In the genomic region with DNA sequence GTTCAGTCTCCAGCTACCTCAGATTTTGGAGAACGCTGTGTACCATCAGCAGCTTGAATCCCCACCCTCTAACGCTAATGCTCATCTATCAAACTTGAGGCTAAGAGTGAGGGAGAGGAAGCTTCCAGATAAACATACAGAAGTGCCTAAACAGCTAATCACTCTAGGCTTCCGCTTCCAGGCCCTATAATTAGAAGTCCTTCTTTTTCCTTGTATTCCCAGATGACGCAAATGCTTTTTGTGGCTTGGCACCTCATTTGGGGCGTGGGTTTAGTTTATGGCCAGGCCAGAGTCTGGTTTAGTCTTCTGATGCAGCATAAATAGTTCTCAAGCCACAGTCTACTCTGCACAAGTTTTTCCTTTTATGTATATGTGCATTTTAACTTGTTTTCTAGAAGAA, we compare ENCODE assay signal across 8 cellular contexts.
DNase-seq lines count a peak whose midpoint lies in the region; ATAC-seq, FAIRE-seq and TF ChIP-seq lines count a peak whose summit lies in the region.

No MANE protein-coding gene starts in this region.

- H3K4me1 ChIP-seq in liver (ENCODE audit: control insufficient read depth in 4 of 4, insufficient read depth in 4 of 4, low read length in 3 of 4) (no peaks in the 10 kb centered on the region), HepG2 (ENCODE audit: insufficient read depth, low read length) (no peaks in the 10 kb centered on the region), mesenchymal stem cell (ENCODE audit: control insufficient read depth, insufficient read depth, low read depth, low read length) (no peaks in the 10 kb centered on the region)
- no peaks in the 10 kb centered on the region for H3K4me1 ChIP-seq in CD4-positive, alpha-beta memory T cell (ENCODE audit: insufficient read depth, low read length)

- in situ Hi-C loops in HepG2 (cut with HindIII; ENCODE audit: extremely low pct_ligation_motif_present, low pct_unique_long_range_greater_than_20kb) = no loop called here

- no peak overlapping the region for H2BK15ac ChIP-seq in mesenchymal stem cell (ENCODE audit: low read depth, poor library complexity, severe bottlenecking)

- H3K4me2 ChIP-seq in HepG2 (ENCODE audit: low read depth, low read length) = no peak overlapping the region
- H3K4me2 ChIP-seq in mesenchymal stem cell (ENCODE audit: low read length, poor library complexity, severe bottlenecking) = no peak overlapping the region

- H2BK12ac ChIP-seq in mesenchymal stem cell (ENCODE audit: low read length in 2 of 2) = no peak overlapping the region

- H2BK120ac ChIP-seq in mesenchymal stem cell (ENCODE audit: low read depth, low read length) = no peak overlapping the region

- no peaks in the 10 kb centered on the region for H3K27me3 Mint-ChIP-seq in CD4-positive, alpha-beta memory T cell

- H2BK5ac ChIP-seq in mesenchymal stem cell (ENCODE audit: low read depth, low read length, poor library complexity, severe bottlenecking) = no peak overlapping the region

- FAIRE-seq in HepG2 (lab: Jason Lieb, UNC) = no peak

- no peak overlapping the region for H3K18ac ChIP-seq in mesenchymal stem cell (ENCODE audit: low read depth in 1 of 2, low read length in 2 of 2)

- no peak for TF ChIP-seq EP300 in HepG2 (IDR thresholded peaks at IDR 0.05; ENCODE audit: low read depth in 2 of 2, low read length in 2 of 2)
- TF ChIP-seq EP300 in HepG2 (CRISPR knock-in tag; IDR thresholded peaks at IDR 0.05; ENCODE audit: borderline replicate concordance) = no peak

- H3K4me1 Mint-ChIP-seq in CD4-positive, alpha-beta memory T cell = no peaks in the 10 kb centered on the region

- no peak overlapping the region for H3K4ac ChIP-seq in mesenchymal stem cell (ENCODE audit: low read depth in 1 of 2, low read length in 2 of 2)

- H3K27ac ChIP-seq in liver (ENCODE audit: low read depth in 1 of 2, low read length in 2 of 2) = no peak overlapping the region
- no peak overlapping the region for H3K27ac ChIP-seq in HepG2 (ENCODE audit: extremely low read length, insufficient read depth, low read length)
- H3K27ac ChIP-seq in mesenchymal stem cell (ENCODE audit: low read length, poor library complexity, severe bottlenecking) = no peak overlapping the region
- H3K27ac ChIP-seq in CD4-positive, alpha-beta memory T cell (ENCODE audit: low read depth, low read length) = no peak overlapping the region

- H3K14ac ChIP-seq in mesenchymal stem cell (ENCODE audit: low read length in 2 of 2) = no peak overlapping the region

- TF ChIP-seq CTCF in liver (IDR thresholded peaks at IDR 0.05; ENCODE audit: low read depth, low read length, missing input control) = no peak
- no peak for TF ChIP-seq CTCF in HepG2 (CRISPR knock-in tag; IDR thresholded peaks at IDR 0.05)

- no peak overlapping the region for H4K8ac ChIP-seq in mesenchymal stem cell (ENCODE audit: low read length)

- H2AK5ac ChIP-seq in mesenchymal stem cell (ENCODE audit: low read length, severe bottlenecking) = no peak overlapping the region

- no peaks in the 10 kb centered on the region for H3K79me2 ChIP-seq in HepG2 (ENCODE audit: insufficient read depth, low read length)

- intact Hi-C loops in HepG2 (cut with micrococcal nuclease; ENCODE audit: unreplicated experiment) = no loop called here
- intact Hi-C loops in CD4-positive, alpha-beta memory T cell (cut with micrococcal nuclease) = no loop called here

- H3K23ac ChIP-seq in mesenchymal stem cell (ENCODE audit: low read length in 2 of 2) = no peak overlapping the region

- TF ChIP-seq RAD21 in liver (IDR thresholded peaks at IDR 0.05) (peak in 1 of 2 donors; percentile 49), HepG2 (CRISPR knock-in tag; IDR thresholded peaks at IDR 0.05) (no peak)

- H3K27me3 ChIP-seq in liver (ENCODE audit: control insufficient read depth in 4 of 4, insufficient read depth in 4 of 4, low read length in 3 of 4) = no peaks in the 10 kb centered on the region
- no peaks in the 10 kb centered on the region for H3K27me3 ChIP-seq in HepG2 (ENCODE audit: control insufficient read depth in 1 of 2, insufficient read depth in 2 of 2, low read length in 2 of 2)
- H3K27me3 ChIP-seq in mesenchymal stem cell (ENCODE audit: control insufficient read depth in 1 of 2, insufficient read depth in 1 of 2, low read length in 2 of 2) = no peaks in the 10 kb centered on the region
- H3K27me3 ChIP-seq in CD4-positive, alpha-beta memory T cell (ENCODE audit: insufficient read depth, low read length) = no peaks in the 10 kb centered on the region

- H3K36me3 ChIP-seq in liver (ENCODE audit: control insufficient read depth in 4 of 4, insufficient read depth in 3 of 4, low read depth in 1 of 4, low read length in 3 of 4) (no peaks in the 10 kb centered on the region), HepG2 (replicated peaks in 1 of 2; ENCODE audit: control insufficient read depth in 1 of 2, insufficient read depth in 2 of 2, low read length in 2 of 2) (no peaks in the 10 kb centered on the region), mesenchymal stem cell (ENCODE audit: control insufficient read depth in 1 of 2, insufficient read depth in 2 of 2, low read depth in 1 of 2, low read length in 2 of 2) (no peaks in the 10 kb centered on the region)
- no peaks in the 10 kb centered on the region for H3K36me3 ChIP-seq in CD4-positive, alpha-beta memory T cell (ENCODE audit: insufficient read depth, low read length)

- ATAC-seq in HepG2 (no peak), HG03097 (IDR thresholded peaks at IDR 0.05; ENCODE audit: low FRiP score, unreplicated experiment) (no peak), HG03439 (IDR thresholded peaks at IDR 0.05; ENCODE audit: unreplicated experiment) (no peak)

- H3K4me3 ChIP-seq in liver (ENCODE audit: low read depth in 1 of 3, low read length in 3 of 3) = no peak overlapping the region
- no peak overlapping the region for H3K4me3 ChIP-seq in HepG2 (replicated peaks in 1 of 3; ENCODE audit: insufficient read depth in 1 of 3, low read depth in 2 of 3, low read length in 3 of 3)
- H3K4me3 ChIP-seq in mesenchymal stem cell (ENCODE audit: insufficient read depth in 1 of 2, low read depth in 1 of 2, low read length in 2 of 2) = no peak overlapping the region
- no peak overlapping the region for H3K4me3 ChIP-seq in CD4-positive, alpha-beta memory T cell (ENCODE audit: low read length in 2 of 2)

- H3K9me3 ChIP-seq in liver (ENCODE audit: control insufficient read depth in 4 of 4, low read length in 3 of 4) (no peaks in the 10 kb centered on the region), HepG2 (ENCODE audit: low read length) (no peaks in the 10 kb centered on the region), mesenchymal stem cell (ENCODE audit: control insufficient read depth, low read length) (no peaks in the 10 kb centered on the region)
- H3K9me3 ChIP-seq in CD4-positive, alpha-beta memory T cell (ENCODE audit: control insufficient read depth in 1 of 2, low read length in 2 of 2) = no peaks in the 10 kb centered on the region

- TF ChIP-seq POLR2A in HepG2 (IDR thresholded peaks at IDR 0.05; ENCODE audit: insufficient read depth in 1 of 2, low read depth in 2 of 2, low read length in 2 of 2) = no peak

- H3K79me1 ChIP-seq in mesenchymal stem cell (replicated peaks; ENCODE audit: low read length, poor library complexity, severe bottlenecking) = no peaks in the 10 kb centered on the region

- H3K9ac ChIP-seq in liver (ENCODE audit: low read depth in 1 of 2, low read length in 2 of 2) (no peak overlapping the region), HepG2 (ENCODE audit: insufficient read depth, low read depth, low read length) (no peak overlapping the region), mesenchymal stem cell (ENCODE audit: low read length) (peak overlapping the region; percentile 56)

- H4K91ac ChIP-seq in mesenchymal stem cell (ENCODE audit: low read length) = no peak overlapping the region

- peaks cover 0 to 7% of the 10 kb centered on the region in 2 donors for H3K36me3 Mint-ChIP-seq in CD4-positive, alpha-beta memory T cell

- H4K20me1 ChIP-seq in HepG2 (ENCODE audit: insufficient read depth, low read length) = no peaks in the 10 kb centered on the region

- BruUV-seq in HepG2 (replicated peaks; lab: Mats Ljungman, UMichigan) = no TSS peak

- H3K9me3 Mint-ChIP-seq in CD4-positive, alpha-beta memory T cell = no peaks in the 10 kb centered on the region

- H3K4me3 Mint-ChIP-seq in CD4-positive, alpha-beta memory T cell = no peak overlapping the region

- POLR2A ChIA-PET in HepG2 (lab: Yijun Ruan, JAX) = no interaction called here
- POLR2A ChIA-PET in CD4-positive, alpha-beta memory T cell (lab: Charles Lee; ENCODE audit: partially characterized antibody) = interaction anchor here (0.6 kb wide), 1 partner anchor 118 kb away, joined by 4 read pairs; no protein-coding TSS in a partner anchor

- WGBS in liver = 70% methylated on average over 5 of the region's 5 CpGs
- 77% methylated on average over 5 of the region's 5 CpGs for WGBS in HepG2 (ENCODE audit: low lambda C conversion rate)
- no CpG with 5 or more reads among the region's 5 CpGs for WGBS in mesenchymal stem cell

- H2AFZ ChIP-seq in HepG2 (ENCODE audit: low read length) (no peak overlapping the region), mesenchymal stem cell (ENCODE audit: low read depth, low read length) (no peak overlapping the region)

- DNase-seq in HepG2 (ENCODE audit: low spot score) (no peak), dedifferentiated amniotic fluid mesenchymal stem cell (ENCODE audit: extremely low spot score) (peak; percentile 76), mesenchymal stem cell (peak; percentile 99), retina (no peak)
- DNase-seq in CD4-positive, alpha-beta memory T cell = no peak

- no peak overlapping the region for H3K27ac Mint-ChIP-seq in CD4-positive, alpha-beta memory T cell

- CTCF ChIA-PET in HepG2 (lab: Yijun Ruan, JAX; ENCODE audit: low intra/inter-chr PET ratio, low total read pairs) = no interaction called here
- CTCF ChIA-PET in CD4-positive, alpha-beta memory T cell (lab: Charles Lee; ENCODE audit: partially characterized antibody) = no interaction called here

TF ChIP-seq in liver, 16 proteins besides CTCF, POLR2A, EP300 and RAD21 (continues in another document):
- TF ChIP-seq EGR1 (IDR thresholded peaks at IDR 0.05; ENCODE audit: low read depth in 2 of 2) (no peak), RXRA (IDR thresholded peaks at IDR 0.05) (peak in 1 of 2 donors; percentile 10), HNF4G (IDR thresholded peaks at IDR 0.05) (no peak), GABPA (IDR thresholded peaks at IDR 0.05 in 1 of 2, conservative IDR thresholded peaks at IDR 0.05 in 1 of 2) (no peak), TAF1 (conservative IDR thresholded peaks at IDR 0.05) (peak; percentile 39), NR2F2 (IDR thresholded peaks at IDR 0.05) (peak; percentile 73), HNF4A (conservative IDR thresholded peaks at IDR 0.05) (no peak)

Comparison
In these comparisons a context has a peak if more than half of its experiments do, and no peak if none do; other contexts are left out.
1. DNase-seq: peak in dedifferentiated amniotic fluid mesenchymal stem cell (single experiment) and mesenchymal stem cell (single experiment); none in HepG2 (single experiment), CD4-positive, alpha-beta memory T cell (0 of 5) and retina (single experiment).